8 cellular contexts compared by ENCODE assay signal in genomic region chr21:46636181-46636512, GRCh38. TPM values are rescaled to one million over a fixed set of nuclear protein-coding genes. Genes with fewer than 3 reads are reported as not detected.
DNase-seq lines count a peak whose midpoint lies in the region; ATAC-seq and FAIRE-seq lines count a peak whose summit lies in the region.

No MANE protein-coding gene starts in this region.

- H3K9ac ChIP-seq in HUES64 (ENCODE audit: low read depth, low read length) = peak overlapping the region; percentile 21; the same call in 1 of the 2 replicates

- H3K4me3 Mint-ChIP-seq in central memory CD8-positive, alpha-beta T cell = peak overlapping the region; percentile 90

- peak overlapping the region; percentile 93 for H2AFZ ChIP-seq in ACC112 (ENCODE audit: low read length, unreplicated experiment)

- no peak for FAIRE-seq in urothelium cell line (lab: Jason Lieb, UNC)

- no peaks in the 10 kb centered on the region for H3K9me3 Mint-ChIP-seq in central memory CD8-positive, alpha-beta T cell

- peaks cover 2% of the 10 kb centered on the region for H3K27me3 Mint-ChIP-seq in central memory CD8-positive, alpha-beta T cell

- H3K27me3 ChIP-seq in ACC112 (ENCODE audit: insufficient read depth, low read length) (no peaks in the 10 kb centered on the region), HUES64 (ENCODE audit: insufficient read depth, low read length) (no peaks in the 10 kb centered on the region), muscle layer of duodenum (ENCODE audit: low read depth, low read length) (no peaks in the 10 kb centered on the region)

- peaks cover 31% of the 10 kb centered on the region for H3K4me1 ChIP-seq in ACC112 (ENCODE audit: control insufficient read depth, insufficient read depth, low read length, unreplicated experiment)
- H3K4me1 ChIP-seq in HUES64 (ENCODE audit: insufficient read depth, low read length) = peaks cover 24% of the 10 kb centered on the region
- H3K4me1 ChIP-seq in muscle layer of duodenum (ENCODE audit: control insufficient read depth in 1 of 2, insufficient read depth in 2 of 2, low read length in 2 of 2) = peaks cover 12 to 27% of the 10 kb centered on the region in 2 donors

- peaks cover 43% of the 10 kb centered on the region for H3K79me2 ChIP-seq in ACC112 (ENCODE audit: control insufficient read depth, insufficient read depth, low read length, unreplicated experiment)

- peaks cover 54% of the 10 kb centered on the region for H3K4me1 Mint-ChIP-seq in central memory CD8-positive, alpha-beta T cell

- WGBS in HUES64 = 18% methylated on average over 7 of the region's 8 CpGs

- peak overlapping the region; percentile 96 for H3K27ac Mint-ChIP-seq in central memory CD8-positive, alpha-beta T cell (ENCODE audit: low read depth)

- H3K27ac ChIP-seq in ACC112 (ENCODE audit: low read depth, low read length) = no peak overlapping the region; the same call in 1 of the 2 replicates
- no peak overlapping the region for H3K27ac ChIP-seq in HUES64 (ENCODE audit: low read depth, low read length)
- H3K27ac ChIP-seq in muscle layer of duodenum (ENCODE audit: low read length) = peak overlapping the region; percentile 96

- peaks cover 32% of the 10 kb centered on the region for H3K36me3 Mint-ChIP-seq in central memory CD8-positive, alpha-beta T cell (ENCODE audit: insufficient read depth)

- ATAC-seq in central memory CD8-positive, alpha-beta T cell (replicated peaks; ENCODE audit: extremely low read depth, poor library complexity, severe bottlenecking) = no peak
- ATAC-seq in HG03378 (IDR thresholded peaks at IDR 0.05; ENCODE audit: unreplicated experiment) = no peak

- H3K9me3 ChIP-seq in HUES64 (ENCODE audit: insufficient read depth, low read depth, low read length) (no peaks in the 10 kb centered on the region), muscle layer of duodenum (ENCODE audit: control insufficient read depth in 1 of 2, low read length in 2 of 2) (no peaks in the 10 kb centered on the region)

- DNase-seq in central memory CD8-positive, alpha-beta T cell (ENCODE audit: low spot score in 2 of 2) = no peak
- DNase-seq in foreskin melanocyte = no peak
- no peak for DNase-seq in urothelium cell line (ENCODE audit: low spot score)
- no peak for DNase-seq in AG08395 (ENCODE audit: low spot score)

- H3K4me3 ChIP-seq in ACC112 (ENCODE audit: low read depth, low read length) = peak overlapping the region; percentile 98
- H3K4me3 ChIP-seq in HUES64 (ENCODE audit: low read length) = peak overlapping the region; percentile 97
- H3K4me3 ChIP-seq in muscle layer of duodenum (ENCODE audit: low read depth in 1 of 2, low read length in 2 of 2) = peak overlapping the region; percentile 93 to 98

- H3K36me3 ChIP-seq in ACC112 (ENCODE audit: insufficient read depth, low read length) (no peaks in the 10 kb centered on the region; the same call in 1 of the 2 replicates), HUES64 (ENCODE audit: insufficient read depth, low read length) (peaks cover 28% of the 10 kb centered on the region), muscle layer of duodenum (ENCODE audit: control insufficient read depth in 1 of 2, insufficient read depth in 2 of 2, low read length in 2 of 2) (peaks cover 0 to 3% of the 10 kb centered on the region in 2 donors)

RNA-seq across cellular contexts. Expression of gene PRMT2, which starts 0.7 kb away (rescaled TPM):
- polyA plus RNA-seq in HUES64 (2013, experiment 1 of 2) = 48.1 TPM
- polyA plus RNA-seq in HUES64 (2013, experiment 2 of 2) = 51.5 TPM

RNA-seq across cellular contexts. Expression of gene S100B, which starts 31.3 kb away (rescaled TPM):
- 2.0 TPM for polyA plus RNA-seq in HUES64 (2013, experiment 1 of 2)
- 2.7 TPM for polyA plus RNA-seq in HUES64 (2013, experiment 2 of 2)
